In the genomic region with DNA sequence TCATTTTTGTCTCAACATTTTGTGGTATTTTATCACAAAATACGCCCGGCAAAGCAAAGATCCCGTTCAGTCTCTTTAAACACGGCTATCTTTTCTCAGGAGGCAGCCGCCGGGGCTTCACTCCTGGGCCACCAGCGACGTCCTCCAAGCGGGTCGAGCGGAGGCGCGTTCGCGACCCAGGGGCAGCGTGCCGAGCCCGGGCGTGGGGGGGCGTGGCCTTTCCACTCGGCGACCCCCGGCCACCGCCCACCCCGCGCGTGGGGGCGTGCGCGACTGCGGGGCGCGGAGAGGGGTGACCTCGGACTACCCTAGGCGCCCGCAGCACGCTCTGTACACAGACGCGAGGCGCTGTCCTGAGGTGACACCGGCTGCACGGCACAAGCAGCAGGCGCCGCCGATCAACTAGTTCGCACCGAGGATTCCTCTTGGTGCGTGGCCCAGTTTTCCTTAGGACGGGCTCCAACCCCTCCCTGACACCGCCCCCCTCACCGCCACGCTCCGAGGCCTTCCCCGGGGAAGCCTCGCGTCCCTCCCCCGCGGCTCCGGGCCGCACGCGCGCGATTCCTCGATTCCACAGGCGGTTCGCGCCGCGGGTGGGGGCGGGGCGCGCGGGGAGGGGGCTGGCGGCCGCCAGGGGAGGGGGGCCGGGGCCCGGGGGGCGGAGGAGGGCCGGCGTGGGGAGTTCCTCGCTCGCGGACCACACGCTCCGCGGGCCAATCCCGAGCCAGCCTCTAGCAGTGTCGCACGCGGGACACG, we compare ENCODE assay signal across 8 cellular contexts. TPM values are rescaled to one million over a fixed set of nuclear protein-coding genes. Genes with fewer than 3 reads are reported as not detected.
A peak's percentile ranks its signal among the peaks of the same experiment; 100 is the strongest.
DNase-seq lines count a peak whose midpoint lies in the region; ATAC-seq lines count a peak whose summit lies in the region.

No MANE protein-coding gene starts in this region.

- H4K8ac ChIP-seq in mesendoderm (ENCODE audit: low read depth, low read length) = no peak overlapping the region

- H3K79me1 ChIP-seq in mesendoderm (ENCODE audit: low read length) = peaks cover 2% of the 10 kb centered on the region

- no peak overlapping the region for H2BK15ac ChIP-seq in mesendoderm (replicated peaks; ENCODE audit: low read depth)

- H3K4me1 Mint-ChIP-seq in effector memory CD8-positive, alpha-beta T cell (ENCODE audit: low read depth in 2 of 2) = peaks cover 22 to 27% of the 10 kb centered on the region in 2 donors

- H3K56ac ChIP-seq in mesendoderm (ENCODE audit: low read length) = peak overlapping the region; percentile 93

- DNase-seq in DMS153 (lab: John Stamatoyannopoulos, UW) (peak; percentile 49), DMS153 treated with DMSO at 0.1 percent for 48 hours (lab: John Stamatoyannopoulos, UW; ENCODE audit: unreplicated experiment) (no peak), NCI-H2171 (lab: John Stamatoyannopoulos, UW) (peak; percentile 74), mesendoderm (peak; percentile 84)
- DNase-seq in activated CD4-positive, alpha-beta T cell treated with anti-CD3 and anti-CD28 coated beads, Interleukin-2, amount 50 U/mL, for 24 hours (ENCODE audit: low read depth in 1 of 2, low spot score in 1 of 2) = peak; percentile 16 to 35
- peak; percentile 58 to 62 (median 59) for DNase-seq in effector memory CD8-positive, alpha-beta T cell
- DNase-seq in stimulated activated CD8-positive, alpha-beta memory T cell treated with anti-CD3 and anti-CD28 coated beads, Interleukin-7, amount 100 ng/mL, for 4 hours (ENCODE audit: low read depth in 2 of 2) = peak; percentile 39 to 58

- H3K4ac ChIP-seq in mesendoderm (ENCODE audit: low read depth, low read length) = peak overlapping the region; percentile 97

- peaks cover 31% of the 10 kb centered on the region for H3K79me2 ChIP-seq in mesendoderm (ENCODE audit: control insufficient read depth, insufficient read depth, low read length)

- no peaks in the 10 kb centered on the region for H3K27me3 Mint-ChIP-seq in effector memory CD8-positive, alpha-beta T cell

- H3K18ac ChIP-seq in mesendoderm (ENCODE audit: low read length) = peak overlapping the region; percentile 98

- ATAC-seq in HG02759 (IDR thresholded peaks at IDR 0.05; ENCODE audit: unreplicated experiment) = peak; percentile 20
- peak; percentile 19 for ATAC-seq in effector memory CD8-positive, alpha-beta T cell (replicated peaks)

- peaks cover 9% of the 10 kb centered on the region for H3K4me1 ChIP-seq in mesendoderm (ENCODE audit: control insufficient read depth, low read depth, low read length)

- peak overlapping the region; percentile 54 for H3K4me3 ChIP-seq in mesendoderm (ENCODE audit: low read length)

- H2BK5ac ChIP-seq in mesendoderm (ENCODE audit: low read length) = peak overlapping the region; percentile 28

- H3K27ac ChIP-seq in mesendoderm (ENCODE audit: low read depth, low read length) = peak overlapping the region; percentile 47

- H4K5ac ChIP-seq in mesendoderm (ENCODE audit: low read length) = no peak overlapping the region

- no peaks in the 10 kb centered on the region for H3K36me3 ChIP-seq in mesendoderm (ENCODE audit: control insufficient read depth, insufficient read depth, low read length)

- no peak overlapping the region for H2AK5ac ChIP-seq in mesendoderm (ENCODE audit: low read length)

- no CpG with 5 or more reads among the region's 92 CpGs for WGBS in mesendoderm (ENCODE audit: extremely low coverage, insufficient coverage, low lambda C conversion rate)

- no peak overlapping the region for H2BK120ac ChIP-seq in mesendoderm (ENCODE audit: low read depth, low read length)

- peak overlapping the region; percentile 90 to 97 for H3K27ac Mint-ChIP-seq in effector memory CD8-positive, alpha-beta T cell

- no peaks in the 10 kb centered on the region for H3K27me3 ChIP-seq in mesendoderm (ENCODE audit: insufficient read depth, low read length, poor library complexity)

- H3K4me2 ChIP-seq in mesendoderm (ENCODE audit: low read length) = peak overlapping the region; percentile 75

- H3K4me3 Mint-ChIP-seq in effector memory CD8-positive, alpha-beta T cell = peak overlapping the region; percentile 96 to 97

- peak overlapping the region; percentile 85 for H3K9ac ChIP-seq in mesendoderm (ENCODE audit: low read length)

- H3K23ac ChIP-seq in mesendoderm (ENCODE audit: low read length) = no peak overlapping the region

- no peaks in the 10 kb centered on the region for H3K9me3 Mint-ChIP-seq in effector memory CD8-positive, alpha-beta T cell

- H3K36me3 Mint-ChIP-seq in effector memory CD8-positive, alpha-beta T cell (ENCODE audit: insufficient read depth) = peaks cover 42% of the 10 kb centered on the region

RNA-seq across cellular contexts. Expression of a gene that starts 1.1 kb away (rescaled TPM):
- 58.9 TPM for polyA plus RNA-seq in mesendoderm (2013, experiment 1 of 2)
- polyA plus RNA-seq in mesendoderm (2013, experiment 2 of 2) = 60.3 TPM
